ENCODE assay signal across 10 cellular contexts in the genomic region with DNA sequence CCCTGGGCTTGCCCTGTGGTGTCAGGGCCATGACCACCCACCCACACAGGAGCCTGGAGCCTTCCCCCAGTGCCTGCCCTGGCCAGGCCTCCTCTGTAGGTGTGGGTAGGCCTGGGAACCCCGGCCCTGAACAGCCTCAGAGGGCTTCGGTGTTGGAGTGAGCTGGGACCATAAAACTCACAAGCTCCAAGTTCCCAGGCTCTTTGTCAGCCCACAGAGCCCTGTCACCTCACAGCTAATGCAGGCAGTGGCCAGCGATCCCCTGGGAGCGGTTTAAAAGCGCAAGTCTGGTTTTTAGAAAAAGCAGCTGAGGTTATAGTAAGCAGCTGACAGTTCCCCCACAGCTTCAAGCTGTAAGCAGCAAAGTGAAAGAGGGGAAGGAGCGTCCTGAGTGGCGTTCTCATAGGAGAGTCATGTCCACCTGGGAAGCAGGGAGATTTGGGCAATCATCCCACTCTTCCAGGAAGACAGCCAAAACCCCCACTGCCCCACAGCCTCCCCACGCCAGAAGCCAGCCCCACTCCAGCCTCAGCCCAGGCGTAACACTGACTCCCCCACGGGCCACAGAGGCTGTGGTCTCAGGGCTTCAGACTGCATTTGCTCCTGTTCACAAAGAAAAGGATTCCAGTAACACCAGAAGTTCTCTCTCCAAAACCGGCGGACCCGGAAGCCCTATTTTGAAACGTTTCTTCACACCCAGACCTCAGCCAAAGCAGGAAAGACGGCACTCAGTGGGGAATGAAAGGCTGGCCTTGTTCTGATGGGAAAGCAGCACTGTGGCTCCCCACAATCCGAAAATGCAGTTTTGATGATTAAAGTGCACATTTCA. TPM values are rescaled to one million over a fixed set of nuclear protein-coding genes. Genes with fewer than 3 reads are reported as not detected.
A peak's percentile ranks its signal among the peaks of the same experiment; 100 is the strongest.
DNase-seq lines count a peak whose midpoint lies in the region; ATAC-seq and TF ChIP-seq lines count a peak whose summit lies in the region.
"Had no signal": no experiment of that assay in that cellular context is flagged by ENCODE, and none has a peak within 500 bp of the region (broad histone marks: within the 10 kb centered on the region; RNA-seq: fewer than 3 reads in every experiment).

No MANE protein-coding gene starts in this region.

- TF ChIP-seq CTCF in BE2C (IDR thresholded peaks at IDR 0.05; ENCODE audit: low read depth, low read length) (no peak), fibroblast of villous mesenchyme (IDR thresholded peaks at IDR 0.05; ENCODE audit: insufficient read depth, low read depth, low read length) (no peak), ovary (IDR thresholded peaks at IDR 0.05) (no peak)

- no peak for TF ChIP-seq POLR2A in ovary (IDR thresholded peaks at IDR 0.05)

- peak overlapping the region; percentile 3; the same call in 1 of the 2 replicates for H3K4me3 ChIP-seq in BE2C (ENCODE audit: low read depth, low read length)
- peak overlapping the region; percentile 27 for H3K4me3 ChIP-seq in fibroblast of villous mesenchyme (ENCODE audit: low read depth, low read length)
- no peak overlapping the region for H3K4me3 ChIP-seq in ovary

- DNase-seq in BE2C (peak; percentile 73), NCI-H526 treated with DMSO at 0.1 percent for 48 hours (lab: John Stamatoyannopoulos, UW) (peak; percentile 16), fibroblast of villous mesenchyme (ENCODE audit: low read depth) (peak; percentile 47), ovary (peak; percentile 44 to 70 (median 53)), NCI-H2196 (lab: John Stamatoyannopoulos, UW; ENCODE audit: unreplicated experiment) (no peak), NCI-H1694 (lab: John Stamatoyannopoulos, UW) (no peak), NCI-H345 treated with DMSO at 0.1 percent for 48 hours (lab: John Stamatoyannopoulos, UW; ENCODE audit: unreplicated experiment) (no peak)
- DNase-seq: NCI-H1417 treated with DMSO at 0.1 percent for 48 hours, SK-N-SH had no signal

- H3K36me3 ChIP-seq in BE2C (no peaks in the 10 kb centered on the region), ovary (no peaks in the 10 kb centered on the region)

- H3K27me3 ChIP-seq in BE2C (no peaks in the 10 kb centered on the region; the same call in 1 of the 2 replicates), ovary (no peaks in the 10 kb centered on the region)

- peak overlapping the region; percentile 37 to 40 for H3K27ac ChIP-seq in ovary

- WGBS in ovary, 3 donors: 6 to 11% (median 10%) methylated on average over 15 to 16 of the region's 16 CpGs

- ATAC-seq in HG02623 (IDR thresholded peaks at IDR 0.05; ENCODE audit: unreplicated experiment): no peak

- peaks cover 9% of the 10 kb centered on the region; the same call in 1 of the 2 replicates for H3K4me1 ChIP-seq in BE2C
- no peaks in the 10 kb centered on the region for H3K4me1 ChIP-seq in ovary (ENCODE audit: insufficient read depth)

- TF ChIP-seq EP300 in ovary (IDR thresholded peaks at IDR 0.05): no peak

- H3K9me3 ChIP-seq in BE2C: no peaks in the 10 kb centered on the region
- H3K9me3 ChIP-seq in ovary: no peaks in the 10 kb centered on the region
- H3K9me3 ChIP-seq: SK-N-SH had no signal

- intact Hi-C loops in ovary (cut with DNase I): no loop called here

RNA-seq across cellular contexts. Expression of a gene that starts 34.3 kb away (rescaled TPM):
- polyA plus RNA-seq in BE2C (2012; ENCODE audit: insufficient read depth, insufficient read length, low read depth): 5.9 TPM
- total RNA-seq in fibroblast of villous mesenchyme (1.9 and 2.2 TPM in 2 replicates), ovary (10 to 100 TPM in 1 of 7 donors, 1 to 10 TPM in 6; 4.3 to 15.9 (median 5.8) TPM)
- 10 to 100 TPM in 1 of 2 donors, 1 to 10 TPM in 1; 6.5 to 21.2 TPM for polyA plus RNA-seq in ovary

Comparison
In these comparisons a context has a peak if more than half of its experiments do, and no peak if none do; other contexts are left out.
1. DNase-seq: peak in BE2C (single experiment), NCI-H526 treated with DMSO at 0.1 percent for 48 hours (single experiment), fibroblast of villous mesenchyme (single experiment) and ovary (5 of 5); none in NCI-H2196 (single experiment), NCI-H1694 (single experiment) and NCI-H345 treated with DMSO at 0.1 percent for 48 hours (single experiment).